ENCODE assay signal across 10 cellular contexts in genomic region chr11:110908401-110909106, GRCh38.
DNase-seq lines count a peak whose midpoint lies in the region; ATAC-seq and TF ChIP-seq lines count a peak whose summit lies in the region.
"Had no signal": no experiment of that assay in that cellular context is flagged by ENCODE, and none has a peak within 500 bp of the region (broad histone marks: within the 10 kb centered on the region; RNA-seq: fewer than 3 reads in every experiment).

No MANE protein-coding gene starts in this region.

- peak overlapping the region; percentile 55 for H3K9ac ChIP-seq in skeletal muscle satellite cell (ENCODE audit: low read depth, low read length)

- H3K36me3 Mint-ChIP-seq in activated CD4-positive, alpha-beta T cell treated with anti-CD3 and anti-CD28 coated beads, Interleukin-2, amount 10 ng/mL, durations not matched to agents 7 days and 5 days (ENCODE audit: low read depth) = peaks cover 12% of the 10 kb centered on the region
- H3K36me3 Mint-ChIP-seq in stimulated activated naive B cell treated with anti-CD40 and anti-IgM and Interleukin-4, amounts not matched to agents 10 μg/mL and 1 μg/mL and 100 μg/mL, for 72 hours = peaks cover 0 to 3% of the 10 kb centered on the region in 2 donors
- H3K36me3 Mint-ChIP-seq: natural killer cell treated with Interleukin-12 subunit alpha and Interleukin-12 subunit beta and Interleukin-15 and Interleukin-18, amount 100 ng/mL, for 72 hours had no signal

- peaks cover 20% of the 10 kb centered on the region for H3K4me1 Mint-ChIP-seq in activated CD4-positive, alpha-beta T cell treated with anti-CD3 and anti-CD28 coated beads, Interleukin-2, amount 10 ng/mL, durations not matched to agents 7 days and 5 days
- H3K4me1 Mint-ChIP-seq in stimulated activated naive B cell treated with anti-CD40 and anti-IgM and Interleukin-4, amounts not matched to agents 10 μg/mL and 1 μg/mL and 100 μg/mL, for 72 hours = peaks cover 13 to 15% of the 10 kb centered on the region in 2 donors

- peak; percentile 17 for DNase-seq in activated CD4-positive, alpha-beta T cell treated with anti-CD3 and anti-CD28 coated beads, Interleukin-2, amount 10 ng/mL, durations not matched to agents 7 days and 5 days
- no peak for DNase-seq in activated CD4-positive, alpha-beta T cell treated with anti-CD3 and anti-CD28 coated beads, Interleukin-2, amount 50 U/mL, for 1 hour
- DNase-seq in RWPE1 (ENCODE audit: low spot score) (peak; percentile 71), fibroblast of mammary gland (ENCODE audit: low read depth) (peak; percentile 92), iPS-NIHi11 (ENCODE audit: low spot score) (no peak)
- DNase-seq in stimulated activated naive B cell treated with anti-CD40 and anti-IgM and Interleukin-4, amounts not matched to agents 10 μg/mL and 1 μg/mL and 100 μg/mL, for 72 hours = no peak
- DNase-seq: COR-L47 had no signal

- no peaks in the 10 kb centered on the region for H3K27me3 Mint-ChIP-seq in activated CD4-positive, alpha-beta T cell treated with anti-CD3 and anti-CD28 coated beads, Interleukin-2, amount 10 ng/mL, durations not matched to agents 7 days and 5 days
- H3K27me3 Mint-ChIP-seq in stimulated activated naive B cell treated with anti-CD40 and anti-IgM and Interleukin-4, amounts not matched to agents 10 μg/mL and 1 μg/mL and 100 μg/mL, for 72 hours = no peaks in the 10 kb centered on the region

- no peaks in the 10 kb centered on the region for H3K36me3 ChIP-seq in skeletal muscle satellite cell (ENCODE audit: insufficient read depth, low read length)

- POLR2A ChIA-PET in activated CD4-positive, alpha-beta T cell treated with anti-CD3 and anti-CD28 coated beads, Interleukin-2, amount 10 ng/mL, durations not matched to agents 7 days and 5 days (lab: Charles Lee) = no interaction called here
- POLR2A ChIA-PET in RWPE1 (lab: Yijun Ruan, JAX; ENCODE audit: low non-redundant PET) = no interaction called here

- no peak overlapping the region for H3K4me3 Mint-ChIP-seq in activated CD4-positive, alpha-beta T cell treated with anti-CD3 and anti-CD28 coated beads, Interleukin-2, amount 10 ng/mL, durations not matched to agents 7 days and 5 days
- no peak overlapping the region for H3K4me3 Mint-ChIP-seq in stimulated activated naive B cell treated with anti-CD40 and anti-IgM and Interleukin-4, amounts not matched to agents 10 μg/mL and 1 μg/mL and 100 μg/mL, for 72 hours

- no peak overlapping the region for H3K4me3 ChIP-seq in fibroblast of mammary gland (ENCODE audit: control insufficient read depth, low read depth, low read length)
- peak overlapping the region; percentile 21 for H3K4me3 ChIP-seq in skeletal muscle satellite cell (ENCODE audit: low read length)

- no peaks in the 10 kb centered on the region for H3K9me3 ChIP-seq in skeletal muscle satellite cell (replicated peaks; ENCODE audit: low read length)

- H3K4me1 ChIP-seq in skeletal muscle satellite cell (ENCODE audit: control insufficient read depth, insufficient read depth, low read length) = peaks cover 33% of the 10 kb centered on the region

- CTCF ChIA-PET in activated CD4-positive, alpha-beta T cell treated with anti-CD3 and anti-CD28 coated beads, Interleukin-2, amount 10 ng/mL, durations not matched to agents 7 days and 5 days (lab: Charles Lee) = no interaction called here
- CTCF ChIA-PET in RWPE1 (lab: Yijun Ruan, JAX) = no interaction called here

- peak overlapping the region; percentile 48 for H3K4me2 ChIP-seq in skeletal muscle satellite cell (ENCODE audit: low read length)

- no peak for ATAC-seq in GM21526 (IDR thresholded peaks at IDR 0.05; ENCODE audit: low FRiP score, unreplicated experiment)
- ATAC-seq in stimulated activated naive B cell treated with anti-CD40 and anti-IgM and Interleukin-4, amounts not matched to agents 10 μg/mL and 1 μg/mL and 100 μg/mL, for 72 hours (replicated peaks) = no peak

- peak overlapping the region; percentile 80 for H3K27ac Mint-ChIP-seq in activated CD4-positive, alpha-beta T cell treated with anti-CD3 and anti-CD28 coated beads, Interleukin-2, amount 10 ng/mL, durations not matched to agents 7 days and 5 days
- no peak overlapping the region for H3K27ac Mint-ChIP-seq in stimulated activated naive B cell treated with anti-CD40 and anti-IgM and Interleukin-4, amounts not matched to agents 10 μg/mL and 1 μg/mL and 100 μg/mL, for 72 hours

- H3K9me3 Mint-ChIP-seq in activated CD4-positive, alpha-beta T cell treated with anti-CD3 and anti-CD28 coated beads, Interleukin-2, amount 10 ng/mL, durations not matched to agents 7 days and 5 days = peaks cover 12% of the 10 kb centered on the region
- H3K9me3 Mint-ChIP-seq in stimulated activated naive B cell treated with anti-CD40 and anti-IgM and Interleukin-4, amounts not matched to agents 10 μg/mL and 1 μg/mL and 100 μg/mL, for 72 hours = peaks cover 0 to 2% of the 10 kb centered on the region in 2 donors

- TF ChIP-seq CTCF in RWPE1 (conservative IDR thresholded peaks at IDR 0.05; ENCODE audit: low read depth) (no peak), fibroblast of mammary gland (conservative IDR thresholded peaks at IDR 0.05; ENCODE audit: control insufficient read depth, insufficient read depth, low read depth, low read length) (no peak)

- peak overlapping the region; percentile 73 for H3K27ac ChIP-seq in RWPE1

- H3K27me3 ChIP-seq in skeletal muscle satellite cell (ENCODE audit: control insufficient read depth, insufficient read depth, low read length) = peaks cover 4% of the 10 kb centered on the region

Comparison
In these comparisons a context has a peak if more than half of its experiments do, and no peak if none do; other contexts are left out.
1. DNase-seq: peak in activated CD4-positive, alpha-beta T cell treated with anti-CD3 and anti-CD28 coated beads, Interleukin-2, amount 10 ng/mL, durations not matched to agents 7 days and 5 days (single experiment), RWPE1 (single experiment) and fibroblast of mammary gland (single experiment); none in activated CD4-positive, alpha-beta T cell treated with anti-CD3 and anti-CD28 coated beads, Interleukin-2, amount 50 U/mL, for 1 hour (single experiment), iPS-NIHi11 (single experiment) and stimulated activated naive B cell treated with anti-CD40 and anti-IgM and Interleukin-4, amounts not matched to agents 10 μg/mL and 1 μg/mL and 100 μg/mL, for 72 hours (single experiment).